In the genomic region with DNA sequence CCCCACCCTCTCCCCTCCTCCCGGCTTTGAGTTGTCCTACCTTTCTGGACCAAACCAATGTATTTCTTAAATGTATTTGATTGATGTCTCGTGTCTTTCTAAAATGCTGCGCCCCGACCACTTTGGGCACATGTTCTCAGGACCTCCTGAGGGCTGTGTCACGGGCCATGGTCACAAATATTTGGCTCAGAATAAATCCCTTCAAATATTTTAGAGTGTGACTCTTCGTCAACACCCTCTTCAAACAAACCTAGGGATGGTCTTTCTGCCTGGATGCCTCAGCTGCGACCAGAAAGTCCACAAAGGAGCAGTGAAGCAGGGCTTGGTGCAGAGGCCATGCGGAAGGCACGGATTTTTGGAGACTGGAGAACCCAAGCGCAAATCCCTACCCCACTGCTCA, we compare ENCODE assay signal across 1 cellular context.
TF ChIP-seq lines count a peak whose summit lies in the region.

No MANE protein-coding gene starts in this region.

TF ChIP-seq in HCT116, 20 proteins besides CTCF, POLR2A, EP300 and RAD21 (continued from another document):
- TF ChIP-seq ZBTB33 (IDR thresholded peaks at IDR 0.05; ENCODE audit: extremely low read depth, insufficient replicate concordance, low read length) (no peak), SIN3A (IDR thresholded peaks at IDR 0.05; ENCODE audit: low read depth) (no peak), EZH2phosphoT487 (IDR thresholded peaks at IDR 0.05; ENCODE audit: borderline replicate concordance) (no peak), ATF3 (IDR thresholded peaks at IDR 0.05) (no peak), SRF (IDR thresholded peaks at IDR 0.05; ENCODE audit: low read depth) (no peak), SP1 (IDR thresholded peaks at IDR 0.05; ENCODE audit: low read depth) (no peak), ZNF274 (IDR thresholded peaks at IDR 0.05; ENCODE audit: low read depth, low read length) (no peak), CBX3 (IDR thresholded peaks at IDR 0.05; ENCODE audit: low read depth) (no peak), EGR1 (IDR thresholded peaks at IDR 0.05; ENCODE audit: low read depth) (no peak)
- TF ChIP-seq, protein P1, sequence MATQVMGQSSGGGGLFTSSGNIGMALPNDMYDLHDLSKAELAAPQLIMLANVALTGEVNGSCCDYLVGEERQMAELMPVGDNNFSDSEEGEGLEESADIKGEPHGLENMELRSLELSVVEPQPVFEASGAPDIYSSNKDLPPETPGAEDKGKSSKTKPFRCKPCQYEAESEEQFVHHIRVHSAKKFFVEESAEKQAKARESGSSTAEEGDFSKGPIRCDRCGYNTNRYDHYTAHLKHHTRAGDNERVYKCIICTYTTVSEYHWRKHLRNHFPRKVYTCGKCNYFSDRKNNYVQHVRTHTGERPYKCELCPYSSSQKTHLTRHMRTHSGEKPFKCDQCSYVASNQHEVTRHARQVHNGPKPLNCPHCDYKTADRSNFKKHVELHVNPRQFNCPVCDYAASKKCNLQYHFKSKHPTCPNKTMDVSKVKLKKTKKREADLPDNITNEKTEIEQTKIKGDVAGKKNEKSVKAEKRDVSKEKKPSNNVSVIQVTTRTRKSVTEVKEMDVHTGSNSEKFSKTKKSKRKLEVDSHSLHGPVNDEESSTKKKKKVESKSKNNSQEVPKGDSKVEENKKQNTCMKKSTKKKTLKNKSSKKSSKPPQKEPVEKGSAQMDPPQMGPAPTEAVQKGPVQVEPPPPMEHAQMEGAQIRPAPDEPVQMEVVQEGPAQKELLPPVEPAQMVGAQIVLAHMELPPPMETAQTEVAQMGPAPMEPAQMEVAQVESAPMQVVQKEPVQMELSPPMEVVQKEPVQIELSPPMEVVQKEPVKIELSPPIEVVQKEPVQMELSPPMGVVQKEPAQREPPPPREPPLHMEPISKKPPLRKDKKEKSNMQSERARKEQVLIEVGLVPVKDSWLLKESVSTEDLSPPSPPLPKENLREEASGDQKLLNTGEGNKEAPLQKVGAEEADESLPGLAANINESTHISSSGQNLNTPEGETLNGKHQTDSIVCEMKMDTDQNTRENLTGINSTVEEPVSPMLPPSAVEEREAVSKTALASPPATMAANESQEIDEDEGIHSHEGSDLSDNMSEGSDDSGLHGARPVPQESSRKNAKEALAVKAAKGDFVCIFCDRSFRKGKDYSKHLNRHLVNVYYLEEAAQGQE (IDR thresholded peaks at IDR 0.05; ENCODE audit: low read depth): no peak
